ENCODE assay signal across 1 cellular context in genomic region chr15:77546050-77546501, GRCh38.
TF ChIP-seq lines count a peak whose summit lies in the region.

No MANE protein-coding gene starts in this region.

TF ChIP-seq in WTC11, 78 proteins besides CTCF, POLR2A, EP300 and RAD21 (continued from another document):
- TF ChIP-seq ERG (CRISPR knock-in tag; IDR thresholded peaks at IDR 0.05) (no peak), ZNF416 (CRISPR knock-in tag; IDR thresholded peaks at IDR 0.05) (no peak)
- TF ChIP-seq, protein P1, sequence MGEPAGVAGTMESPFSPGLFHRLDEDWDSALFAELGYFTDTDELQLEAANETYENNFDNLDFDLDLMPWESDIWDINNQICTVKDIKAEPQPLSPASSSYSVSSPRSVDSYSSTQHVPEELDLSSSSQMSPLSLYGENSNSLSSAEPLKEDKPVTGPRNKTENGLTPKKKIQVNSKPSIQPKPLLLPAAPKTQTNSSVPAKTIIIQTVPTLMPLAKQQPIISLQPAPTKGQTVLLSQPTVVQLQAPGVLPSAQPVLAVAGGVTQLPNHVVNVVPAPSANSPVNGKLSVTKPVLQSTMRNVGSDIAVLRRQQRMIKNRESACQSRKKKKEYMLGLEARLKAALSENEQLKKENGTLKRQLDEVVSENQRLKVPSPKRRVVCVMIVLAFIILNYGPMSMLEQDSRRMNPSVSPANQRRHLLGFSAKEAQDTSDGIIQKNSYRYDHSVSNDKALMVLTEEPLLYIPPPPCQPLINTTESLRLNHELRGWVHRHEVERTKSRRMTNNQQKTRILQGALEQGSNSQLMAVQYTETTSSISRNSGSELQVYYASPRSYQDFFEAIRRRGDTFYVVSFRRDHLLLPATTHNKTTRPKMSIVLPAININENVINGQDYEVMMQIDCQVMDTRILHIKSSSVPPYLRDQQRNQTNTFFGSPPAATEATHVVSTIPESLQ (CRISPR knock-in tag; IDR thresholded peaks at IDR 0.05): no peak
- TF ChIP-seq, protein P2, sequence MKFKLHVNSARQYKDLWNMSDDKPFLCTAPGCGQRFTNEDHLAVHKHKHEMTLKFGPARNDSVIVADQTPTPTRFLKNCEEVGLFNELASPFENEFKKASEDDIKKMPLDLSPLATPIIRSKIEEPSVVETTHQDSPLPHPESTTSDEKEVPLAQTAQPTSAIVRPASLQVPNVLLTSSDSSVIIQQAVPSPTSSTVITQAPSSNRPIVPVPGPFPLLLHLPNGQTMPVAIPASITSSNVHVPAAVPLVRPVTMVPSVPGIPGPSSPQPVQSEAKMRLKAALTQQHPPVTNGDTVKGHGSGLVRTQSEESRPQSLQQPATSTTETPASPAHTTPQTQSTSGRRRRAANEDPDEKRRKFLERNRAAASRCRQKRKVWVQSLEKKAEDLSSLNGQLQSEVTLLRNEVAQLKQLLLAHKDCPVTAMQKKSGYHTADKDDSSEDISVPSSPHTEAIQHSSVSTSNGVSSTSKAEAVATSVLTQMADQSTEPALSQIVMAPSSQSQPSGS (CRISPR knock-in tag; IDR thresholded peaks at IDR 0.05; ENCODE audit: borderline replicate concordance, low read depth): no peak
